Comparison of ENCODE assay signal across 9 cellular contexts in genomic region chr18:77108001-77108692, GRCh38. TPM values are rescaled to one million over a fixed set of nuclear protein-coding genes. Genes with fewer than 3 reads are reported as not detected.
DNase-seq lines count a peak whose midpoint lies in the region; ATAC-seq and TF ChIP-seq lines count a peak whose summit lies in the region.
"Had no signal": no experiment of that assay in that cellular context is flagged by ENCODE, and none has a peak within 500 bp of the region (broad histone marks: within the 10 kb centered on the region; RNA-seq: fewer than 3 reads in every experiment).

No MANE protein-coding gene starts in this region.

- peak overlapping the region in 2 of 3 donors; percentile 42 to 70 for H3K9ac ChIP-seq in skeletal muscle tissue (ENCODE audit: low read depth in 1 of 3, low read length in 3 of 3)

- DNase-seq in DMS 273 (lab: John Stamatoyannopoulos, UW; ENCODE audit: unreplicated experiment): peak; percentile 77
- peak; percentile 54 for DNase-seq in activated CD8-positive, alpha-beta memory T cell treated with anti-CD3 and anti-CD28 coated beads, Interleukin-2, amount 10 ng/mL, durations not matched to agents 7 days and 5 days
- DNase-seq in left ventricle myocardium inferior: no peak
- DNase-seq in SIG-M5 (lab: John Stamatoyannopoulos, UW): no peak
- no peak for DNase-seq in KG1 (lab: John Stamatoyannopoulos, UW)

- H3K9me3 Mint-ChIP-seq in activated CD8-positive, alpha-beta memory T cell treated with anti-CD3 and anti-CD28 coated beads, Interleukin-2, amount 10 ng/mL, durations not matched to agents 7 days and 5 days (ENCODE audit: low read depth): peaks cover 2% of the 10 kb centered on the region

- peak overlapping the region; percentile 86 for H3K27ac ChIP-seq in left ventricle myocardium inferior (replicated peaks)
- peak overlapping the region; percentile 68 for H3K27ac ChIP-seq in skeletal muscle tissue (ENCODE audit: low read depth, low read length)
- H3K27ac ChIP-seq: SK-N-MC had no signal

- H3K27ac Mint-ChIP-seq in activated CD8-positive, alpha-beta memory T cell treated with anti-CD3 and anti-CD28 coated beads, Interleukin-2, amount 10 ng/mL, durations not matched to agents 7 days and 5 days: peak overlapping the region; percentile 55

- H3K36me3 ChIP-seq in left ventricle myocardium inferior: no peaks in the 10 kb centered on the region
- H3K36me3 ChIP-seq in skeletal muscle tissue (ENCODE audit: control insufficient read depth in 3 of 3, insufficient read depth in 3 of 3, low read length in 3 of 3): peaks cover 0 to 13% (median 2%) of the 10 kb centered on the region in 3 donors

- H3K27me3 Mint-ChIP-seq in activated CD8-positive, alpha-beta memory T cell treated with anti-CD3 and anti-CD28 coated beads, Interleukin-2, amount 10 ng/mL, durations not matched to agents 7 days and 5 days: no peaks in the 10 kb centered on the region

- no peak for TF ChIP-seq CTCF in left ventricle myocardium inferior (IDR thresholded peaks at IDR 0.05; ENCODE audit: borderline replicate concordance)

- H3K27me3 ChIP-seq in left ventricle myocardium inferior (ENCODE audit: low read depth) (no peaks in the 10 kb centered on the region), skeletal muscle tissue (ENCODE audit: control insufficient read depth in 3 of 3, insufficient read depth in 3 of 3, low read length in 3 of 3) (no peaks in the 10 kb centered on the region)

- ATAC-seq in GM19438 (IDR thresholded peaks at IDR 0.05; ENCODE audit: low read depth, unreplicated experiment) (peak; percentile 72), HG03521 (IDR thresholded peaks at IDR 0.05; ENCODE audit: unreplicated experiment) (peak; percentile 45)
- ATAC-seq in activated CD8-positive, alpha-beta memory T cell treated with anti-CD3 and anti-CD28 coated beads, Interleukin-2, amount 10 ng/mL, durations not matched to agents 7 days and 5 days: peak; percentile 37

- H3K36me3 Mint-ChIP-seq in activated CD8-positive, alpha-beta memory T cell treated with anti-CD3 and anti-CD28 coated beads, Interleukin-2, amount 10 ng/mL, durations not matched to agents 7 days and 5 days: peaks cover 61% of the 10 kb centered on the region

- H3K4me1 ChIP-seq in left ventricle myocardium inferior (peaks cover 79% of the 10 kb centered on the region), skeletal muscle tissue (ENCODE audit: control insufficient read depth in 3 of 3, insufficient read depth in 3 of 3, low read length in 3 of 3) (peaks cover 40 to 81% (median 49%) of the 10 kb centered on the region in 3 donors)

- H3K4me3 ChIP-seq in left ventricle myocardium inferior (peak overlapping the region; percentile 40), skeletal muscle tissue (ENCODE audit: low read length in 3 of 3) (peak overlapping the region; percentile 10 to 19 (median 15))
- H3K4me3 ChIP-seq: SK-N-MC had no signal

- H3K9me3 ChIP-seq in left ventricle myocardium inferior (replicated peaks) (no peaks in the 10 kb centered on the region), skeletal muscle tissue (ENCODE audit: control insufficient read depth in 3 of 3, low read length in 3 of 3) (no peaks in the 10 kb centered on the region)

- CTCF ChIA-PET in activated CD8-positive, alpha-beta memory T cell treated with anti-CD3 and anti-CD28 coated beads, Interleukin-2, amount 10 ng/mL, durations not matched to agents 7 days and 5 days (lab: Charles Lee): interaction anchor here (0.7 to 2.0 kb wide), 7 partner anchors 16 to 107 kb away, joined by 3 to 6 read pairs (median 4); no protein-coding TSS in a partner anchor

- intact Hi-C loops in left ventricle myocardium inferior (cut with micrococcal nuclease): no loop called here

- H3K4me3 Mint-ChIP-seq in activated CD8-positive, alpha-beta memory T cell treated with anti-CD3 and anti-CD28 coated beads, Interleukin-2, amount 10 ng/mL, durations not matched to agents 7 days and 5 days: peak overlapping the region; percentile 23

- H3K4me1 Mint-ChIP-seq in activated CD8-positive, alpha-beta memory T cell treated with anti-CD3 and anti-CD28 coated beads, Interleukin-2, amount 10 ng/mL, durations not matched to agents 7 days and 5 days: peaks cover 88% of the 10 kb centered on the region

RNA-seq across cellular contexts. Expression of gene MBP, which starts 24.4 kb away (rescaled TPM):
- total RNA-seq in activated CD8-positive, alpha-beta memory T cell treated with anti-CD3 and anti-CD28 coated beads, Interleukin-2, amount 10 ng/mL, durations not matched to agents 7 days and 5 days: 100 to 1,000 TPM in 1 of 2 experiments, 10 to 100 TPM in 1; 94.7 to 101 TPM
- total RNA-seq in left ventricle myocardium inferior: 35.0 TPM
- total RNA-seq in skeletal muscle tissue: 22.4 TPM

Comparison
In these comparisons a context has a peak if more than half of its experiments do, and no peak if none do; other contexts are left out.
1. DNase-seq: peak in DMS 273 (single experiment) and activated CD8-positive, alpha-beta memory T cell treated with anti-CD3 and anti-CD28 coated beads, Interleukin-2, amount 10 ng/mL, durations not matched to agents 7 days and 5 days (single experiment); none in left ventricle myocardium inferior (single experiment), SIG-M5 (single experiment) and KG1 (single experiment).
2. Peak in every context shown above with its lines, with median percentiles within 50 percentile points of each other: ATAC-seq.